In the genomic region with DNA sequence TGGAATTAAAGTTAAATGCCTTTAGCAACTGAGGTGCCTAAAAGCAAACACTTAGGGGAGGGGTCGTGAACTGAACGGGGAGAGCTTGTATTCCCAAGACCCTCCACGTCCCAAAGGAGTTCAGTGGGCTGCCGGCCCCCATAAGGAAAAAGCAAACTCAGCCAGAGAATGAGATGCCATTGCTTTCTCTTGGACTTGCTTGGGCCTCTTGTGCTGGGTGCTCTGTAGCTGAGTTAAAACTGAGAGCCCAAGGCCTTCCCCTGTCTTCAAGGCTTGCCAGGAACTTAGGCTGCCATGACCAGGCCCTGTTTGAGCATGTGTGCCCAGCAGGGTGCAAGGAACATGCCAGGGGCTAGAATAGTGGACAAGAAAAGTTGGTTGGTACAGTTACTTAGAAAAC, we compare ENCODE assay signal across 34 cellular contexts.
"Had no signal": no experiment of that assay in that cellular context is flagged by ENCODE, and none has a peak within 500 bp of the region (broad histone marks: within the 10 kb centered on the region; RNA-seq: fewer than 3 reads in every experiment).

No MANE protein-coding gene starts in this region.

- H3K27me3 ChIP-seq: MG63 had no signal

- H3K36me3 ChIP-seq: MG63 had no signal

- DNase-seq: Karpas-422, Kasumi-1, MG63, MM.1S, MV-4-11, NCI-H1048, NCI-H1092, NCI-H1092 treated with DMSO at 0.1 percent for 48 hours, NCI-H1105, NCI-H1105 treated with DMSO at 0.1 percent for 48 hours, NCI-H1417, NCI-H1417 treated with DMSO at 0.1 percent for 48 hours, NCI-H1436, NCI-H1436 treated with DMSO at 0.1 percent for 48 hours, NCI-H146, NCI-H1694, NCI-H1694 treated with DMSO at 0.1 percent for 48 hours, NCI-H187, NCI-H187 treated with DMSO at 0.1 percent for 48 hours, NCI-H1930, NCI-H2029, NCI-H2029 treated with DMSO at 0.1 percent for 48 hours, NCI-H2081, NCI-H2081 treated with DMSO at 0.1 percent for 48 hours, NCI-H2107, NCI-H2171, NCI-H2171 treated with DMSO at 0.1 percent for 48 hours, NCI-H2227 treated with DMSO at 0.1 percent for 48 hours, NCI-H226, NCI-H345, NCI-H446, NCI-H446 treated with DMSO at 0.1 percent for 48 hours, NCI-H510A, NCI-H510A treated with DMSO at 0.1 percent for 48 hours had no signal

- H3K9me3 ChIP-seq: MG63 had no signal

- H3K4me3 ChIP-seq: MG63 had no signal
